ENCODE assay signal across 8 cellular contexts in the genomic region with DNA sequence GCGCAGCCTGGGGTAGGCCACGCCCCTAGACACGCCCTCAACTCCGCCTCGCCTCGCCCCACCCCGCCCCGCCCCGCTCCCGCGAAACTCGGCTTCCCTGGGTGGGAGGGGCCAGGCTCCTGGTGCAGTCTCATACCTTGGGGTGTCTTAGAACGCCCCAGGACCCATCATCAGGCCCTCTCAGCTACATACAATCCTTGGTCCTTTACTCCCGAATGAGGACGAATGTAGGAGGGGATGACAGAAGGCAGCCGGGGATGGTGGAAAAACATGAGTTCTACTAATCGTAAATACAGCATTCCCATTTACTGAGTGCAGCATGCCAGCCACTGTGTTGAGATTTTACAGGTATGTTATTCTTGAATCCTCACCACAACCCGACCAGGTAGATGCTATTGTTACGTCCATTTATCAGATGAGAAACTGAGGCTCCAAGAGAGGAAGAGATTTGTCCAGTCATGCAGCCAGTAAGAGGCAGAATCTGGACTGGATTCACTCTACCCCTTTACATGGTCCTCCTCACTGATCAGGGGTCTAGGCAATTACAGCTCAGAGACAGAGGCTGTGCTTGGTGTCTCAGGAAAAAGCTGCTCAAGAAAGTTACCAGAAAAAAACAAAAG. TPM values are rescaled to one million over a fixed set of nuclear protein-coding genes. Genes with fewer than 3 reads are reported as not detected.
A peak's percentile ranks its signal among the peaks of the same experiment; 100 is the strongest.
DNase-seq lines count a peak whose midpoint lies in the region; ATAC-seq and TF ChIP-seq lines count a peak whose summit lies in the region.

No MANE protein-coding gene starts in this region.

- H3K9me3 ChIP-seq in right lobe of liver (no peaks in the 10 kb centered on the region), tibial artery (no peaks in the 10 kb centered on the region)

- no peaks in the 10 kb centered on the region for H3K27me3 Mint-ChIP-seq in activated T-cell treated with anti-CD3 and anti-CD28 coated beads, Interleukin-2, amount 50 U/mL, for 72 hours (ENCODE audit: low read depth)
- no peaks in the 10 kb centered on the region for H3K27me3 Mint-ChIP-seq in activated naive CD8-positive, alpha-beta T cell treated with anti-CD3 and anti-CD28 coated beads, Interleukin-2, amount 50 U/mL, for 24 hours

- H3K36me3 Mint-ChIP-seq in activated T-cell treated with anti-CD3 and anti-CD28 coated beads, Interleukin-2, amount 50 U/mL, for 72 hours (ENCODE audit: insufficient read depth in 2 of 2): peaks cover 9 to 18% of the 10 kb centered on the region in 2 donors
- peaks cover 20% of the 10 kb centered on the region for H3K36me3 Mint-ChIP-seq in activated naive CD8-positive, alpha-beta T cell treated with anti-CD3 and anti-CD28 coated beads, Interleukin-2, amount 50 U/mL, for 24 hours (ENCODE audit: low read depth)

- DNase-seq in activated T-cell treated with anti-CD3 and anti-CD28 coated beads, Interleukin-2, amount 50 U/mL, for 72 hours: no peak
- DNase-seq in activated T-cell treated with anti-CD3 and anti-CD28 coated beads for 4 hours (no peak), right lobe of liver (no peak), tibial artery (no peak), HEK293T (ENCODE audit: extremely low spot score) (no peak)
- DNase-seq in activated naive CD8-positive, alpha-beta T cell treated with anti-CD3 and anti-CD28 coated beads, Interleukin-2, amount 50 U/mL, for 24 hours: no peak

- H3K27ac ChIP-seq in right lobe of liver (no peak overlapping the region), tibial artery (peak overlapping the region; percentile 26 to 64)

- no peak overlapping the region for H3K27ac Mint-ChIP-seq in activated T-cell treated with anti-CD3 and anti-CD28 coated beads, Interleukin-2, amount 50 U/mL, for 72 hours
- peak overlapping the region; percentile 77 for H3K27ac Mint-ChIP-seq in activated naive CD8-positive, alpha-beta T cell treated with anti-CD3 and anti-CD28 coated beads, Interleukin-2, amount 50 U/mL, for 24 hours

- peaks cover 67% of the 10 kb centered on the region for H3K4me1 Mint-ChIP-seq in activated T-cell treated with anti-CD3 and anti-CD28 coated beads, Interleukin-2, amount 50 U/mL, for 72 hours (ENCODE audit: low read depth)
- peaks cover 75% of the 10 kb centered on the region for H3K4me1 Mint-ChIP-seq in activated naive CD8-positive, alpha-beta T cell treated with anti-CD3 and anti-CD28 coated beads, Interleukin-2, amount 50 U/mL, for 24 hours

- H3K36me3 ChIP-seq in right lobe of liver: no peaks in the 10 kb centered on the region
- no peaks in the 10 kb centered on the region for H3K36me3 ChIP-seq in tibial artery

- no peak for TF ChIP-seq POLR2A in right lobe of liver (IDR thresholded peaks at IDR 0.05)

- CTCF ChIA-PET in HEK293T (lab: Yijun Ruan, JAX): interaction anchor here (1.0 to 1.3 kb wide), 4 partner anchors 11 to 150 kb away, joined by 3 to 10 read pairs (median 5); partner anchors contain the start of genes CDK9 and TOR2A

- POLR2A ChIA-PET in HEK293T (lab: Yijun Ruan, JAX): interaction anchor here (1.0 to 1.2 kb wide), 2 partner anchors 14 to 37 kb away, joined by 9 read pairs; partner anchors contain the start of genes CDK9 and TOR2A

- 6% methylated on average over 19 of the region's 19 CpGs for WGBS in right lobe of liver (ENCODE audit: insufficient coverage, low coverage, low lambda C conversion rate, missing lambda C conversion rate)

- H3K4me3 ChIP-seq in right lobe of liver (peak overlapping the region in 2 of 3 donors; percentile 50 to 56), tibial artery (peak overlapping the region; percentile 50 to 55)

- TF ChIP-seq CTCF in right lobe of liver (IDR thresholded peaks at IDR 0.05) (no peak), tibial artery (IDR thresholded peaks at IDR 0.05) (no peak)

- H3K9me3 Mint-ChIP-seq in activated T-cell treated with anti-CD3 and anti-CD28 coated beads, Interleukin-2, amount 50 U/mL, for 72 hours: no peaks in the 10 kb centered on the region
- no peaks in the 10 kb centered on the region for H3K9me3 Mint-ChIP-seq in activated naive CD8-positive, alpha-beta T cell treated with anti-CD3 and anti-CD28 coated beads, Interleukin-2, amount 50 U/mL, for 24 hours

- peak overlapping the region; percentile 89 to 94 for H3K4me3 Mint-ChIP-seq in activated T-cell treated with anti-CD3 and anti-CD28 coated beads, Interleukin-2, amount 50 U/mL, for 72 hours
- H3K4me3 Mint-ChIP-seq in activated naive CD8-positive, alpha-beta T cell treated with anti-CD3 and anti-CD28 coated beads, Interleukin-2, amount 50 U/mL, for 24 hours: peak overlapping the region; percentile 84

- peaks cover 0 to 6% (median 3%) of the 10 kb centered on the region in 4 donors for H3K4me1 ChIP-seq in right lobe of liver
- peaks cover 0 to 15% (median 10%) of the 10 kb centered on the region in 4 donors for H3K4me1 ChIP-seq in tibial artery

- intact Hi-C loops in right lobe of liver (cut with DNase I): no loop called here
- intact Hi-C loops in tibial artery (cut with DNase I; ENCODE audit: low total_unique reads): no loop called here

- H3K27me3 ChIP-seq in right lobe of liver: no peaks in the 10 kb centered on the region
- peaks cover 0 to 3% of the 10 kb centered on the region in 2 donors for H3K27me3 ChIP-seq in tibial artery

- no peak for ATAC-seq in activated T-cell treated with anti-CD3 and anti-CD28 coated beads, Interleukin-2, amount 50 U/mL, for 72 hours (replicated peaks in 1 of 2)
- no peak for ATAC-seq in activated naive CD8-positive, alpha-beta T cell treated with anti-CD3 and anti-CD28 coated beads, Interleukin-2, amount 50 U/mL, for 24 hours
- ATAC-seq in right lobe of liver (no peak), GM19324 (IDR thresholded peaks at IDR 0.05; ENCODE audit: low FRiP score, unreplicated experiment) (no peak), GM21737 (IDR thresholded peaks at IDR 0.05; ENCODE audit: unreplicated experiment) (no peak)

TF ChIP-seq in HEK293T, 16 proteins besides CTCF, POLR2A, EP300 and RAD21:
- TF ChIP-seq, protein P1, sequence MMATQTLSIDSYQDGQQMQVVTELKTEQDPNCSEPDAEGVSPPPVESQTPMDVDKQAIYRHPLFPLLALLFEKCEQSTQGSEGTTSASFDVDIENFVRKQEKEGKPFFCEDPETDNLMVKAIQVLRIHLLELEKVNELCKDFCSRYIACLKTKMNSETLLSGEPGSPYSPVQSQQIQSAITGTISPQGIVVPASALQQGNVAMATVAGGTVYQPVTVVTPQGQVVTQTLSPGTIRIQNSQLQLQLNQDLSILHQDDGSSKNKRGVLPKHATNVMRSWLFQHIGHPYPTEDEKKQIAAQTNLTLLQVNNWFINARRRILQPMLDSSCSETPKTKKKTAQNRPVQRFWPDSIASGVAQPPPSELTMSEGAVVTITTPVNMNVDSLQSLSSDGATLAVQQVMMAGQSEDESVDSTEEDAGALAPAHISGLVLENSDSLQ (IDR thresholded peaks at IDR 0.05): no peak
- no peak for TF ChIP-seq SUZ12 (IDR thresholded peaks at IDR 0.05)
- no peak for TF ChIP-seq TARDBP (IDR thresholded peaks at IDR 0.05)
- TF ChIP-seq HDGF (IDR thresholded peaks at IDR 0.05; ENCODE audit: borderline replicate concordance): no peak
- TF ChIP-seq NFRKB (IDR thresholded peaks at IDR 0.05): no peak
- no peak for TF ChIP-seq BHLHE40 (IDR thresholded peaks at IDR 0.05; ENCODE audit: borderline replicate concordance)
- no peak for TF ChIP-seq FOXM1 (IDR thresholded peaks at IDR 0.05; ENCODE audit: borderline replicate concordance)
- no peak for TF ChIP-seq SP1 (IDR thresholded peaks at IDR 0.05)
- no peak for TF ChIP-seq CTBP1 (IDR thresholded peaks at IDR 0.05; ENCODE audit: borderline replicate concordance)
- no peak for TF ChIP-seq FOXA1 (IDR thresholded peaks at IDR 0.05)
- TF ChIP-seq ZNF384 (IDR thresholded peaks at IDR 0.05): no peak
- TF ChIP-seq ELF4 (IDR thresholded peaks at IDR 0.05): no peak

RNA-seq across cellular contexts. Expression of gene SH2D3C, which starts 6.8 kb away (rescaled TPM):
- total RNA-seq in activated T-cell treated with anti-CD3 and anti-CD28 coated beads, Interleukin-2, amount 50 U/mL, for 72 hours: 10 to 100 TPM; 59.5 to 65.8 TPM
- total RNA-seq in right lobe of liver: 1 to 10 TPM; 1.7 to 5.6 (median 2.7) TPM

RNA-seq across cellular contexts. Expression of gene CDK9, which starts 14.2 kb away (rescaled TPM):
- total RNA-seq in activated T-cell treated with anti-CD3 and anti-CD28 coated beads, Interleukin-2, amount 50 U/mL, for 72 hours: 100 to 1,000 TPM in 1 of 2 donors, 10 to 100 TPM in 1; 99.4 to 105 TPM
- total RNA-seq in right lobe of liver: 100 to 1,000 TPM in 1 of 6 experiments, 10 to 100 TPM in 5; 49.4 to 107 (median 54.5) TPM

RNA-seq across cellular contexts. Expression of gene FPGS, which starts 31.0 kb away (rescaled TPM):
- total RNA-seq in activated T-cell treated with anti-CD3 and anti-CD28 coated beads, Interleukin-2, amount 50 U/mL, for 72 hours: 10 to 100 TPM; 53.4 to 57.6 TPM
- total RNA-seq in right lobe of liver: 10 to 100 TPM; 44.3 to 68.5 (median 56.9) TPM

RNA-seq across cellular contexts. Expression of gene TOR2A, which starts 36.6 kb away (rescaled TPM):
- total RNA-seq in activated T-cell treated with anti-CD3 and anti-CD28 coated beads, Interleukin-2, amount 50 U/mL, for 72 hours: 10 to 100 TPM; 12.5 to 16.4 TPM
- total RNA-seq in right lobe of liver: 10 to 100 TPM in 2 of 6 experiments, 1 to 10 TPM in 4; 6.1 to 15.3 (median 7.7) TPM

RNA-seq across cellular contexts. Expression of gene TTC16, which starts 55.8 kb away (rescaled TPM):
- total RNA-seq in activated T-cell treated with anti-CD3 and anti-CD28 coated beads, Interleukin-2, amount 50 U/mL, for 72 hours: 1 to 10 TPM in 1 of 2 donors, under 1 TPM in 1; 0.55 to 5.3 TPM
- under 1 TPM in 2 of 6 experiments, not detected in 4; 0.05 to 0.12 TPM for total RNA-seq in right lobe of liver

Comparison
In these comparisons a context has a peak if more than half of its experiments do, and no peak if none do; other contexts are left out.
1. H3K27ac ChIP-seq: peak in tibial artery (2 of 2); none in right lobe of liver (0 of 3).
2. RNA of gene SH2D3C, which starts 6.8 kb away (total RNA-seq): 59.5 to 65.8 TPM in activated T-cell treated with anti-CD3 and anti-CD28 coated beads, Interleukin-2, amount 50 U/mL, for 72 hours; 1.7 to 5.6 TPM in right lobe of liver; every median in the first group is over 4 times any median in the second.